Comparison of ENCODE assay signal across 9 cellular contexts in genomic region chr16:56742030-56742984, GRCh38. TPM values are rescaled to one million over a fixed set of nuclear protein-coding genes. Genes with fewer than 3 reads are reported as not detected.
DNase-seq lines count a peak whose midpoint lies in the region; ATAC-seq and TF ChIP-seq lines count a peak whose summit lies in the region.
"Had no signal": no experiment of that assay in that cellular context is flagged by ENCODE, and none has a peak within 500 bp of the region (broad histone marks: within the 10 kb centered on the region; RNA-seq: fewer than 3 reads in every experiment).

No MANE protein-coding gene starts in this region.

- DNase-seq in HK-2 (ENCODE audit: unreplicated experiment), result peak; percentile 14
- DNase-seq in astrocyte of the spinal cord (ENCODE audit: low read depth, low spot score), result peak; percentile 88
- DNase-seq in kidney tubule cell (ENCODE audit: low spot score), result peak; percentile 87
- no peak for DNase-seq in H9
- DNase-seq in Right ventricle myocardium superior, result no peak
- DNase-seq: NCI-H510A treated with DMSO at 0.1 percent for 48 hours had no signal

- peaks cover 12 to 16% of the 10 kb centered on the region in 2 experiments for H3K9me3 Mint-ChIP-seq in H9

- H3K27me3 Mint-ChIP-seq in H9 (ENCODE audit: low read depth), result no peaks in the 10 kb centered on the region

- no peak for TF ChIP-seq CTCF in astrocyte of the spinal cord (IDR thresholded peaks at IDR 0.05; ENCODE audit: low read depth, low read length)
- no peak for TF ChIP-seq CTCF in H9 (conservative IDR thresholded peaks at IDR 0.05)

- H3K36me3 Mint-ChIP-seq in H9 (ENCODE audit: insufficient read depth in 1 of 3, low read depth in 3 of 3), result peaks cover 16 to 20% (median 18%) of the 10 kb centered on the region in 3 experiments

- ATAC-seq in Right ventricle myocardium superior (ENCODE audit: poor library complexity), result no peak
- no peak for ATAC-seq in GM19328 (IDR thresholded peaks at IDR 0.05; ENCODE audit: unreplicated experiment)
- no peak for ATAC-seq in GM19452 (IDR thresholded peaks at IDR 0.05; ENCODE audit: unreplicated experiment)

- H3K4ac ChIP-seq in H9 (ENCODE audit: low read depth, low read length), result no peak overlapping the region

- H3K27me3 ChIP-seq in ACC112 (ENCODE audit: insufficient read depth, low read length) (no peaks in the 10 kb centered on the region), H9 (ENCODE audit: insufficient read depth, low read length) (no peaks in the 10 kb centered on the region)

- H2BK5ac ChIP-seq in H9 (ENCODE audit: insufficient read length, low read length), result no peak overlapping the region

- no peaks in the 10 kb centered on the region for H3K36me3 ChIP-seq in ACC112 (ENCODE audit: insufficient read depth, low read length)

- no CpG with 5 or more reads among the region's 5 CpGs for whole genome bisulfite sequencing in H9 (ENCODE audit: extremely low coverage, insufficient read length, low lambda C conversion rate)

- no peaks in the 10 kb centered on the region for H3K23me2 ChIP-seq in H9 (ENCODE audit: insufficient read length, low read depth, low read length, poor library complexity, severe bottlenecking)

- H3K79me2 ChIP-seq in ACC112 (ENCODE audit: control insufficient read depth, insufficient read depth, low read length, unreplicated experiment) (peaks cover 63% of the 10 kb centered on the region), H9 (ENCODE audit: insufficient read depth, low read length) (peaks cover 7% of the 10 kb centered on the region; the same call in 1 of the 2 replicates)

- H2AFZ ChIP-seq in ACC112 (ENCODE audit: low read length, unreplicated experiment), result no peak overlapping the region
- H2AFZ ChIP-seq in H9 (ENCODE audit: low read length), result no peak overlapping the region

- peaks cover 31 to 33% of the 10 kb centered on the region in 2 experiments for H3K4me1 Mint-ChIP-seq in H9

- peak overlapping the region; percentile 92 for H3K27ac ChIP-seq in ACC112 (ENCODE audit: low read depth, low read length)
- H3K27ac ChIP-seq in H9 (ENCODE audit: insufficient read length, low read depth, low read length), result no peak overlapping the region

- H3K18ac ChIP-seq in H9 (ENCODE audit: insufficient read length, low read depth, low read length), result no peak overlapping the region

- H3K9ac ChIP-seq in H9 (ENCODE audit: extremely low read depth, insufficient read length, low read length), result no peak overlapping the region

- no peak overlapping the region for H3K56ac ChIP-seq in H9 (ENCODE audit: insufficient read length, low read depth, low read length)

- peaks cover 7% of the 10 kb centered on the region for H3K79me1 ChIP-seq in H9 (ENCODE audit: insufficient read depth, low read depth, low read length, poor library complexity, severe bottlenecking)

- H4K91ac ChIP-seq in H9 (ENCODE audit: insufficient read length, low read depth, low read length), result no peak overlapping the region

- no peaks in the 10 kb centered on the region for H4K20me1 ChIP-seq in H9 (ENCODE audit: control insufficient read depth, insufficient read depth, insufficient read length)

- in situ Hi-C loops in astrocyte of the spinal cord (cut with HindIII; ENCODE audit: low sequenced_read_pairs), result no loop called here

- H3K4me2 ChIP-seq in H9 (ENCODE audit: insufficient read depth, insufficient read length, low read length), result no peak overlapping the region

- H2BK15ac ChIP-seq in H9 (ENCODE audit: low read depth, low read length), result no peak overlapping the region

- no peaks in the 10 kb centered on the region for H3K9me3 ChIP-seq in H9 (ENCODE audit: control insufficient read depth, low read depth, low read length)

- no peak overlapping the region for H4K8ac ChIP-seq in H9 (replicated peaks; ENCODE audit: insufficient read length, low read depth, low read length)

- no peak overlapping the region for H2BK12ac ChIP-seq in H9 (ENCODE audit: insufficient read length, low read depth, low read length)

- H3K4me3 ChIP-seq in ACC112 (ENCODE audit: low read depth, low read length) (peak overlapping the region; percentile 43; the same call in 1 of the 2 replicates), astrocyte of the spinal cord (ENCODE audit: low read depth, low read length) (no peak overlapping the region)

- no peak overlapping the region for H2AK5ac ChIP-seq in H9 (ENCODE audit: insufficient read length, low read length)

- no peak overlapping the region for H3K23ac ChIP-seq in H9 (ENCODE audit: insufficient read length, low read depth, low read length)

- H3K27ac Mint-ChIP-seq in H9, result peak overlapping the region in 1 of 3 experiments; percentile 32; a peak in 1 of 7 replicates

- H2BK120ac ChIP-seq in H9 (ENCODE audit: low read depth, low read length, poor library complexity, severe bottlenecking), result no peak overlapping the region

- H3K4me1 ChIP-seq in ACC112 (ENCODE audit: control insufficient read depth, insufficient read depth, low read length, unreplicated experiment), result peaks cover 36% of the 10 kb centered on the region
- H3K4me1 ChIP-seq in H9 (ENCODE audit: insufficient read depth, low read length), result peaks cover 10% of the 10 kb centered on the region; the same call in 1 of the 2 replicates

- H4K5ac ChIP-seq in H9 (ENCODE audit: insufficient read length, low read depth, low read length), result no peak overlapping the region

- no peak overlapping the region for H3T11ph ChIP-seq in H9 (ENCODE audit: low read length)

- intact Hi-C loops in Right ventricle myocardium superior (cut with DNase I), result no loop called here

- H2BK20ac ChIP-seq in H9 (ENCODE audit: low read depth, low read length, poor library complexity, severe bottlenecking), result no peak overlapping the region

- no peak overlapping the region for H3K14ac ChIP-seq in H9 (ENCODE audit: insufficient read depth, low read length)

- H3K4me3 Mint-ChIP-seq in H9, result no peak overlapping the region

RNA-seq across cellular contexts. Expression of gene NUP93, which starts 12.4 kb away (rescaled TPM):
- total RNA-seq in H9 (2021) (165 and 167 TPM in 2 replicates), Right ventricle myocardium superior (20.6 TPM)

Comparison
In these comparisons a context has a peak if more than half of its experiments do, and no peak if none do; other contexts are left out.
1. DNase-seq: peak in HK-2 (single experiment), astrocyte of the spinal cord (single experiment) and kidney tubule cell (single experiment); none in H9 (single experiment) and Right ventricle myocardium superior (single experiment).